In the genomic region with DNA sequence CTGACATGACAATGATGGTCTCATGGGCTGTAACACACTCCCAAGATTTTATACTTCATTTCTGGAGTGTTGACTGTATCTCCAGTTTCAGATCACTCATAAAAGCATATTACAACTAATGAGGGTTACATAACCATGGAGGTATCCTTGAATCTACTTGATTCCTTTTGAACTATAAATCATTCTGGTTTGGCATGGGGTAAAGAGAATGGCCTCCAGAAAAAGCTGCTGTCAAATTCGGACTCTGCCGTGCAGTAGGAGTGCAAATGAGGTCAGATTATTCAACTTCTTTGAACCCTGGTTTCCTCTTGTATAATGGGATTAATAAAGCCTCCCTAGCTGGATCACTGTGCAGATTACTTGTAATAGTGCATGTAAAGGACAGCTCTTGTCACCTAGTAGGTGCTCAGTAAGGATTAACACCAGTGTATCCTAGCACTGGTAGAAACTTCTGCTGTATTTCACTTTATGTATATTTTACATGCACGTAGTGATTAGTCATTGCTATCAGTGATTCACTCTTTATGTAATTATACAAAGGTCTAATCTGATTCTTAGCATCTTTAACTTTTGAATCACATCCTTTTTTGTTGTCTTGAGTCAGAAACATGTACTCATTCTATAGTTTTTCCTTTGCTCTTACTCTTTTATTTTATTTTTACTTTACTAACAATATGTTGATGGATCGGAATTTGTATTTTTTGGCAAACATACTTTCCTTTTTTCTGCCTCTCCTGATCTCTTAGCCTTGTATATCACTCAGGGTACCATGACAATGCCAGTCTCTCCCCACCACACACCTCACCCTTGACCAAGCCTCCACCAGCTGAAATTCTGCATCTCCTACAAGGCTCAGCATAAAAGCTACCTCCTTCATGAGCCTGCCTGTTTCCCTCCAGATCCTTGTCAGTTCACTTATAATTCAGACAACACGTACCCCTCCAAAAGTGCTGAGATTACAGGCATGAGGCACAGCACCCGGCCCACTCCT, we compare ENCODE assay signal across 1 cellular context.
TF ChIP-seq lines count a peak whose summit lies in the region.

No MANE protein-coding gene starts in this region.

TF ChIP-seq in SK-N-SH treated with all-trans-retinoic acid at 6 μM for 48 hours, 23 proteins besides CTCF, POLR2A, EP300 and RAD21 (continued from another document):
- TF ChIP-seq ZFP3 (CRISPR knock-in tag; IDR thresholded peaks at IDR 0.05) (peak; percentile 90), ISL1 (CRISPR knock-in tag; IDR thresholded peaks at IDR 0.05) (peak; percentile 68), CSDC2 (CRISPR knock-in tag; IDR thresholded peaks at IDR 0.05) (no peak), BACH2 (CRISPR knock-in tag; IDR thresholded peaks at IDR 0.05; ENCODE audit: borderline replicate concordance) (no peak)
- TF ChIP-seq, protein P1, sequence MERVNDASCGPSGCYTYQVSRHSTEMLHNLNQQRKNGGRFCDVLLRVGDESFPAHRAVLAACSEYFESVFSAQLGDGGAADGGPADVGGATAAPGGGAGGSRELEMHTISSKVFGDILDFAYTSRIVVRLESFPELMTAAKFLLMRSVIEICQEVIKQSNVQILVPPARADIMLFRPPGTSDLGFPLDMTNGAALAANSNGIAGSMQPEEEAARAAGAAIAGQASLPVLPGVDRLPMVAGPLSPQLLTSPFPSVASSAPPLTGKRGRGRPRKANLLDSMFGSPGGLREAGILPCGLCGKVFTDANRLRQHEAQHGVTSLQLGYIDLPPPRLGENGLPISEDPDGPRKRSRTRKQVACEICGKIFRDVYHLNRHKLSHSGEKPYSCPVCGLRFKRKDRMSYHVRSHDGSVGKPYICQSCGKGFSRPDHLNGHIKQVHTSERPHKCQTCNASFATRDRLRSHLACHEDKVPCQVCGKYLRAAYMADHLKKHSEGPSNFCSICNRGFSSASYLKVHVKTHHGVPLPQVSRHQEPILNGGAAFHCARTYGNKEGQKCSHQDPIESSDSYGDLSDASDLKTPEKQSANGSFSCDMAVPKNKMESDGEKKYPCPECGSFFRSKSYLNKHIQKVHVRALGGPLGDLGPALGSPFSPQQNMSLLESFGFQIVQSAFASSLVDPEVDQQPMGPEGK (CRISPR knock-in tag; IDR thresholded peaks at IDR 0.05; ENCODE audit: borderline replicate concordance), result 0 out of 2 replicates have a peak, but pooled peaks have one; percentile 55
- TF ChIP-seq, protein P2, sequence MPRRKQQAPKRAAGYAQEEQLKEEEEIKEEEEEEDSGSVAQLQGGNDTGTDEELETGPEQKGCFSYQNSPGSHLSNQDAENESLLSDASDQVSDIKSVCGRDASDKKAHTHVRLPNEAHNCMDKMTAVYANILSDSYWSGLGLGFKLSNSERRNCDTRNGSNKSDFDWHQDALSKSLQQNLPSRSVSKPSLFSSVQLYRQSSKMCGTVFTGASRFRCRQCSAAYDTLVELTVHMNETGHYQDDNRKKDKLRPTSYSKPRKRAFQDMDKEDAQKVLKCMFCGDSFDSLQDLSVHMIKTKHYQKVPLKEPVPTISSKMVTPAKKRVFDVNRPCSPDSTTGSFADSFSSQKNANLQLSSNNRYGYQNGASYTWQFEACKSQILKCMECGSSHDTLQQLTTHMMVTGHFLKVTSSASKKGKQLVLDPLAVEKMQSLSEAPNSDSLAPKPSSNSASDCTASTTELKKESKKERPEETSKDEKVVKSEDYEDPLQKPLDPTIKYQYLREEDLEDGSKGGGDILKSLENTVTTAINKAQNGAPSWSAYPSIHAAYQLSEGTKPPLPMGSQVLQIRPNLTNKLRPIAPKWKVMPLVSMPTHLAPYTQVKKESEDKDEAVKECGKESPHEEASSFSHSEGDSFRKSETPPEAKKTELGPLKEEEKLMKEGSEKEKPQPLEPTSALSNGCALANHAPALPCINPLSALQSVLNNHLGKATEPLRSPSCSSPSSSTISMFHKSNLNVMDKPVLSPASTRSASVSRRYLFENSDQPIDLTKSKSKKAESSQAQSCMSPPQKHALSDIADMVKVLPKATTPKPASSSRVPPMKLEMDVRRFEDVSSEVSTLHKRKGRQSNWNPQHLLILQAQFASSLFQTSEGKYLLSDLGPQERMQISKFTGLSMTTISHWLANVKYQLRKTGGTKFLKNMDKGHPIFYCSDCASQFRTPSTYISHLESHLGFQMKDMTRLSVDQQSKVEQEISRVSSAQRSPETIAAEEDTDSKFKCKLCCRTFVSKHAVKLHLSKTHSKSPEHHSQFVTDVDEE (CRISPR knock-in tag; IDR thresholded peaks at IDR 0.05), result no peak
